15 cellular contexts compared by ENCODE assay signal in genomic region chr1:69523032-69523431, GRCh38. TPM values are rescaled to one million over a fixed set of nuclear protein-coding genes. Genes with fewer than 3 reads are reported as not detected.
DNase-seq lines count a peak whose midpoint lies in the region; ATAC-seq, FAIRE-seq and TF ChIP-seq lines count a peak whose summit lies in the region.
"Had no signal": no experiment of that assay in that cellular context is flagged by ENCODE, and none has a peak within 500 bp of the region (broad histone marks: within the 10 kb centered on the region; RNA-seq: fewer than 3 reads in every experiment).

No MANE protein-coding gene starts in this region.

- 24% methylated on average over 1 of the region's 1 CpG for WGBS in SK-N-SH (ENCODE audit: low lambda C conversion rate)

- H3K9ac ChIP-seq in SK-N-SH: no peak overlapping the region
- H3K9ac ChIP-seq in adipocyte (ENCODE audit: low read length): no peak overlapping the region

- POLR2A ChIA-PET in SK-N-SH (lab: Yijun Ruan, JAX): no interaction called here

- H4K20me1 ChIP-seq in SK-N-SH (ENCODE audit: insufficient read depth): no peaks in the 10 kb centered on the region

- no peak for TF ChIP-seq EP300 in SK-N-SH (IDR thresholded peaks at IDR 0.05; ENCODE audit: borderline replicate concordance in 1 of 2, low read depth in 1 of 2, low read length in 1 of 2)

- TF ChIP-seq CTCF in SK-N-SH (IDR thresholded peaks at IDR 0.05) (no peak), fibroblast of villous mesenchyme (IDR thresholded peaks at IDR 0.05; ENCODE audit: insufficient read depth, low read depth, low read length) (no peak)

- H3F3A ChIP-seq in SK-N-SH (replicated peaks; ENCODE audit: insufficient read depth): no peaks in the 10 kb centered on the region

- H3K27ac ChIP-seq in SK-N-SH (ENCODE audit: low read depth in 2 of 2, low read length in 1 of 2): no peak overlapping the region
- H3K27ac ChIP-seq: 22Rv1, esophagus muscularis mucosa, stomach had no signal

- H3K4me1 ChIP-seq in SK-N-SH (ENCODE audit: control insufficient read depth in 1 of 2, insufficient read depth in 2 of 2, low read depth in 1 of 2, low read length in 1 of 2) (no peaks in the 10 kb centered on the region), adipocyte (ENCODE audit: control insufficient read depth, insufficient read depth, low read length) (no peaks in the 10 kb centered on the region)
- H3K4me1 ChIP-seq: esophagus muscularis mucosa, stomach had no signal

- H3K36me3 ChIP-seq in SK-N-SH (replicated peaks in 1 of 2; ENCODE audit: control insufficient read depth in 1 of 2, insufficient read depth in 2 of 2, low read length in 1 of 2): no peaks in the 10 kb centered on the region
- H3K36me3 ChIP-seq in adipocyte (ENCODE audit: control insufficient read depth, insufficient read depth, low read length, severe bottlenecking): no peaks in the 10 kb centered on the region
- H3K36me3 ChIP-seq: esophagus muscularis mucosa, stomach had no signal

- no peaks in the 10 kb centered on the region for H3K9me3 ChIP-seq in SK-N-SH
- H3K9me3 ChIP-seq in adipocyte (ENCODE audit: control insufficient read depth, low read length): no peaks in the 10 kb centered on the region
- H3K9me3 ChIP-seq: esophagus muscularis mucosa, stomach had no signal

- CTCF ChIA-PET in SK-N-SH (lab: Yijun Ruan, JAX): no interaction called here

- H3K27me3 ChIP-seq in SK-N-SH (ENCODE audit: insufficient read depth) (no peaks in the 10 kb centered on the region), adipocyte (replicated peaks; ENCODE audit: control insufficient read depth, insufficient read depth, low read length) (no peaks in the 10 kb centered on the region)
- H3K27me3 ChIP-seq: esophagus muscularis mucosa, stomach had no signal

- FAIRE-seq in urothelium cell line (lab: Jason Lieb, UNC): peak; percentile 5

- no peaks in the 10 kb centered on the region for H3K79me2 ChIP-seq in SK-N-SH (ENCODE audit: insufficient read depth)

- H2AFZ ChIP-seq in SK-N-SH (ENCODE audit: low read depth): no peak overlapping the region; the same call in 1 of the 2 replicates

- DNase-seq in SK-N-SH: no peak
- DNase-seq in adipocyte (ENCODE audit: low read depth): peak; percentile 68
- peak; percentile 95 for DNase-seq in fibroblast of villous mesenchyme (ENCODE audit: low read depth)
- DNase-seq in urothelium cell line (ENCODE audit: low spot score): peak; percentile 61
- no peak for DNase-seq in NCI-H1092 treated with DMSO at 0.1 percent for 48 hours (lab: John Stamatoyannopoulos, UW)
- no peak for DNase-seq in stimulated activated CD4-positive, alpha-beta T cell treated with anti-CD3 and anti-CD28 coated beads, Interleukin-2, amount 100 ng/mL, for 48 hours
- DNase-seq: activated B cell treated with CpG ODN at 0.5 μM for 24 hours; activated CD8-positive, alpha-beta memory T cell treated with anti-CD3 and anti-CD28 coated beads, Interleukin-2, amount 50 U/mL, for 48 hours; mesendoderm; MV-4-11; stomach had no signal

- TF ChIP-seq RAD21 in SK-N-SH (IDR thresholded peaks at IDR 0.05; ENCODE audit: low read length): no peak

- ATAC-seq in SK-N-SH treated with all-trans-retinoic acid at 6 μM for 48 hours: no peak; the same call in 2 of the 3 replicates
- ATAC-seq in HG02884 (IDR thresholded peaks at IDR 0.05; ENCODE audit: unreplicated experiment): no peak

- H3K9me2 ChIP-seq in SK-N-SH: no peaks in the 10 kb centered on the region

- H3K4me3 ChIP-seq in SK-N-SH (ENCODE audit: low read depth in 2 of 2, low read length in 1 of 2) (no peak overlapping the region), adipocyte (ENCODE audit: low read length) (no peak overlapping the region), fibroblast of villous mesenchyme (ENCODE audit: low read depth, low read length) (no peak overlapping the region)
- H3K4me3 ChIP-seq: esophagus muscularis mucosa, stomach had no signal

- no peak overlapping the region for H3K4me2 ChIP-seq in SK-N-SH

TF ChIP-seq in SK-N-SH, 30 proteins besides CTCF, POLR2A, EP300 and RAD21:
- TF ChIP-seq JUND (IDR thresholded peaks at IDR 0.05) (no peak), TCF12 (IDR thresholded peaks at IDR 0.05) (peak; percentile 20; the same call in 1 of the 2 replicates)

TF ChIP-seq in SK-N-SH treated with all-trans-retinoic acid at 6 μM for 48 hours, 23 proteins besides CTCF, POLR2A, EP300 and RAD21:
- TF ChIP-seq ZC3H10 (CRISPR knock-in tag; IDR thresholded peaks at IDR 0.05) (no peak), ZFP3 (CRISPR knock-in tag; IDR thresholded peaks at IDR 0.05) (no peak), ZNF70 (CRISPR knock-in tag; IDR thresholded peaks at IDR 0.05) (no peak), TSHZ2 (CRISPR knock-in tag; IDR thresholded peaks at IDR 0.05) (no peak), PATZ1 (CRISPR knock-in tag; IDR thresholded peaks at IDR 0.05; ENCODE audit: borderline replicate concordance) (no peak), PPARA (CRISPR knock-in tag; IDR thresholded peaks at IDR 0.05; ENCODE audit: borderline replicate concordance) (no peak), GLIS3 (CRISPR knock-in tag; IDR thresholded peaks at IDR 0.05) (no peak), TCF4 (CRISPR knock-in tag; IDR thresholded peaks at IDR 0.05; ENCODE audit: borderline replicate concordance) (no peak), OSR1 (CRISPR knock-in tag; IDR thresholded peaks at IDR 0.05) (no peak), BACH2 (CRISPR knock-in tag; IDR thresholded peaks at IDR 0.05; ENCODE audit: borderline replicate concordance) (no peak), ZNF8 (CRISPR knock-in tag; IDR thresholded peaks at IDR 0.05) (no peak), ESRRG (CRISPR knock-in tag; IDR thresholded peaks at IDR 0.05) (no peak), CREB5 (CRISPR knock-in tag; IDR thresholded peaks at IDR 0.05; ENCODE audit: low read depth) (no peak), TOX (CRISPR knock-in tag; IDR thresholded peaks at IDR 0.05; ENCODE audit: borderline replicate concordance) (no peak)

RNA-seq across cellular contexts. Expression of gene LRRC7, which starts 44.7 kb away (rescaled TPM):
- 0.02 and 0.03 TPM in 2 replicates for polyA plus RNA-seq in SK-N-SH (2012; rRNA removed)
- polyA plus RNA-seq in SK-N-SH (2012; cell fraction: cytosol; rRNA removed): 0.03 and 0.04 TPM in 2 replicates
- 0.02 TPM in 2 replicates for polyA plus RNA-seq in SK-N-SH (2012; cell fraction: nucleus; rRNA removed)
- total RNA-seq in fibroblast of villous mesenchyme: 0.32 and 0.43 TPM in 2 replicates
- total RNA-seq: activated B cell treated with CpG ODN at 0.5 μM for 24 hours had no signal

Comparison
In these comparisons a context has a peak if more than half of its experiments do, and no peak if none do; other contexts are left out.
1. DNase-seq: peak in adipocyte (single experiment), fibroblast of villous mesenchyme (single experiment) and urothelium cell line (single experiment); none in SK-N-SH (single experiment), NCI-H1092 treated with DMSO at 0.1 percent for 48 hours (single experiment) and stimulated activated CD4-positive, alpha-beta T cell treated with anti-CD3 and anti-CD28 coated beads, Interleukin-2, amount 100 ng/mL, for 48 hours (0 of 2).